In genomic region chr16:31221357-31222160, GRCh38 we compare ENCODE assay signal across 1 cellular context.
A peak's percentile ranks its signal among the peaks of the same experiment; 100 is the strongest.
TF ChIP-seq lines count a peak whose summit lies in the region.

No MANE protein-coding gene starts in this region.

TF ChIP-seq in HEK293, 187 proteins besides CTCF, POLR2A, EP300 and RAD21 (continued from another document):
- TF ChIP-seq ZNF518A (tag by site-specific recombination; conservative IDR thresholded peaks at IDR 0.05; ENCODE audit: low read depth) (no peak), ZFHX2 (tag by site-specific recombination; conservative IDR thresholded peaks at IDR 0.05) (peak; percentile 47; the same call in 1 of the 2 replicates), ZNF76 (tag by site-specific recombination; IDR thresholded peaks at IDR 0.05; ENCODE audit: borderline replicate concordance, low read depth) (peak; percentile 100), ZNF621 (tag by site-specific recombination; IDR thresholded peaks at IDR 0.05) (no peak)
